ENCODE assay signal across 2 cellular contexts in the genomic region with DNA sequence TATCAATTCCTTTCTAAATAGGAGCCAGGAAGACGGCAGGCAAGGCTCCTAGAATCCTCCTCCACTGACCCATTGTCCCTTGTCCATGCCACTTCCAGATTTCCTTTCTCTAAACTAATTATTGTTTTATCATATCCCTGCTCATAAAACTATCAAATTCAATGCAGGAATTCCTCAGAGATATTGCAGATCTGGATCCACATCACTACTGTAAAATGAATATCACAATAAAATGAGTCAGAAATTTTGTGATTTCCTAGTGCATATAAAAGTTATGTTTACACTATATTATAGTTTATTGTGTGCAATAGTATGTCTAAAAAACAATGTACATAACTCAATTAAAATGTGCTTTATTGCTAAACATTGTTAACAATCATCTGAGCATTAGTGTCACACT.
TF ChIP-seq lines count a peak whose summit lies in the region.

No MANE protein-coding gene starts in this region.

TF ChIP-seq in SK-N-SH, 30 proteins besides CTCF, POLR2A, EP300 and RAD21 (continued from another document):
- TF ChIP-seq PBX3 (IDR thresholded peaks at IDR 0.05) (no peak), EZH2phosphoT487 (IDR thresholded peaks at IDR 0.05; ENCODE audit: borderline replicate concordance, low read depth) (no peak), SMC3 (IDR thresholded peaks at IDR 0.05; ENCODE audit: low read depth, low read length) (no peak), CHD2 (IDR thresholded peaks at IDR 0.05; ENCODE audit: low read length, partially characterized antibody) (peak; percentile 14), TCF12 (IDR thresholded peaks at IDR 0.05) (peak; percentile 35; the same call in 1 of the 2 replicates), SIN3A (IDR thresholded peaks at IDR 0.05; ENCODE audit: borderline replicate concordance, low read depth, low read length) (no peak), MAX (IDR thresholded peaks at IDR 0.05; ENCODE audit: low read depth) (no peak), GATA2 (CRISPR knock-in tag; IDR thresholded peaks at IDR 0.05) (peak; percentile 47; the same call in 1 of the 2 replicates), GABPA (IDR thresholded peaks at IDR 0.05; ENCODE audit: low read depth) (no peak), MXI1 (IDR thresholded peaks at IDR 0.05; ENCODE audit: low read depth, low read length) (peak; percentile 39; the same call in 1 of the 2 replicates), MEF2A (IDR thresholded peaks at IDR 0.05; ENCODE audit: borderline replicate concordance, low read depth) (no peak)
- TF ChIP-seq, protein P1, sequence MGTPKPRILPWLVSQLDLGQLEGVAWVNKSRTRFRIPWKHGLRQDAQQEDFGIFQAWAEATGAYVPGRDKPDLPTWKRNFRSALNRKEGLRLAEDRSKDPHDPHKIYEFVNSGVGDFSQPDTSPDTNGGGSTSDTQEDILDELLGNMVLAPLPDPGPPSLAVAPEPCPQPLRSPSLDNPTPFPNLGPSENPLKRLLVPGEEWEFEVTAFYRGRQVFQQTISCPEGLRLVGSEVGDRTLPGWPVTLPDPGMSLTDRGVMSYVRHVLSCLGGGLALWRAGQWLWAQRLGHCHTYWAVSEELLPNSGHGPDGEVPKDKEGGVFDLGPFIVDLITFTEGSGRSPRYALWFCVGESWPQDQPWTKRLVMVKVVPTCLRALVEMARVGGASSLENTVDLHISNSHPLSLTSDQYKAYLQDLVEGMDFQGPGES (IDR thresholded peaks at IDR 0.05; ENCODE audit: low read depth, low read length): no peak
- TF ChIP-seq, protein P2, sequence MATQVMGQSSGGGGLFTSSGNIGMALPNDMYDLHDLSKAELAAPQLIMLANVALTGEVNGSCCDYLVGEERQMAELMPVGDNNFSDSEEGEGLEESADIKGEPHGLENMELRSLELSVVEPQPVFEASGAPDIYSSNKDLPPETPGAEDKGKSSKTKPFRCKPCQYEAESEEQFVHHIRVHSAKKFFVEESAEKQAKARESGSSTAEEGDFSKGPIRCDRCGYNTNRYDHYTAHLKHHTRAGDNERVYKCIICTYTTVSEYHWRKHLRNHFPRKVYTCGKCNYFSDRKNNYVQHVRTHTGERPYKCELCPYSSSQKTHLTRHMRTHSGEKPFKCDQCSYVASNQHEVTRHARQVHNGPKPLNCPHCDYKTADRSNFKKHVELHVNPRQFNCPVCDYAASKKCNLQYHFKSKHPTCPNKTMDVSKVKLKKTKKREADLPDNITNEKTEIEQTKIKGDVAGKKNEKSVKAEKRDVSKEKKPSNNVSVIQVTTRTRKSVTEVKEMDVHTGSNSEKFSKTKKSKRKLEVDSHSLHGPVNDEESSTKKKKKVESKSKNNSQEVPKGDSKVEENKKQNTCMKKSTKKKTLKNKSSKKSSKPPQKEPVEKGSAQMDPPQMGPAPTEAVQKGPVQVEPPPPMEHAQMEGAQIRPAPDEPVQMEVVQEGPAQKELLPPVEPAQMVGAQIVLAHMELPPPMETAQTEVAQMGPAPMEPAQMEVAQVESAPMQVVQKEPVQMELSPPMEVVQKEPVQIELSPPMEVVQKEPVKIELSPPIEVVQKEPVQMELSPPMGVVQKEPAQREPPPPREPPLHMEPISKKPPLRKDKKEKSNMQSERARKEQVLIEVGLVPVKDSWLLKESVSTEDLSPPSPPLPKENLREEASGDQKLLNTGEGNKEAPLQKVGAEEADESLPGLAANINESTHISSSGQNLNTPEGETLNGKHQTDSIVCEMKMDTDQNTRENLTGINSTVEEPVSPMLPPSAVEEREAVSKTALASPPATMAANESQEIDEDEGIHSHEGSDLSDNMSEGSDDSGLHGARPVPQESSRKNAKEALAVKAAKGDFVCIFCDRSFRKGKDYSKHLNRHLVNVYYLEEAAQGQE (IDR thresholded peaks at IDR 0.05; ENCODE audit: low read depth, low read length): no peak

TF ChIP-seq in SK-N-SH treated with all-trans-retinoic acid at 6 μM for 48 hours, 23 proteins besides CTCF, POLR2A, EP300 and RAD21:
- no peak for TF ChIP-seq CSRNP3 (CRISPR knock-in tag; IDR thresholded peaks at IDR 0.05)
- TF ChIP-seq ISL1 (CRISPR knock-in tag; IDR thresholded peaks at IDR 0.05): peak; percentile 39; the same call in 1 of the 2 replicates
- TF ChIP-seq TCF4 (CRISPR knock-in tag; IDR thresholded peaks at IDR 0.05; ENCODE audit: borderline replicate concordance): peak; percentile 95
- TF ChIP-seq TSHZ2 (CRISPR knock-in tag; IDR thresholded peaks at IDR 0.05): peak; percentile 57; the same call in 1 of the 2 replicates
TF ChIP-seq in SK-N-SH treated with all-trans-retinoic acid at 6 μM for 48 hours: peak in this region for 3.
